In genomic region chr7:134899729-134900128, GRCh38 we compare ENCODE assay signal across 1 cellular context.
TF ChIP-seq lines count a peak whose summit lies in the region.

No MANE protein-coding gene starts in this region.

TF ChIP-seq in SK-N-SH treated with all-trans-retinoic acid at 6 μM for 48 hours, 23 proteins besides CTCF, POLR2A, EP300 and RAD21 (continued from another document):
- TF ChIP-seq CREB5 (CRISPR knock-in tag; IDR thresholded peaks at IDR 0.05; ENCODE audit: low read depth) (no peak), ARNTL (CRISPR knock-in tag; IDR thresholded peaks at IDR 0.05; ENCODE audit: borderline replicate concordance, low read depth) (no peak)
